In the genomic region with DNA sequence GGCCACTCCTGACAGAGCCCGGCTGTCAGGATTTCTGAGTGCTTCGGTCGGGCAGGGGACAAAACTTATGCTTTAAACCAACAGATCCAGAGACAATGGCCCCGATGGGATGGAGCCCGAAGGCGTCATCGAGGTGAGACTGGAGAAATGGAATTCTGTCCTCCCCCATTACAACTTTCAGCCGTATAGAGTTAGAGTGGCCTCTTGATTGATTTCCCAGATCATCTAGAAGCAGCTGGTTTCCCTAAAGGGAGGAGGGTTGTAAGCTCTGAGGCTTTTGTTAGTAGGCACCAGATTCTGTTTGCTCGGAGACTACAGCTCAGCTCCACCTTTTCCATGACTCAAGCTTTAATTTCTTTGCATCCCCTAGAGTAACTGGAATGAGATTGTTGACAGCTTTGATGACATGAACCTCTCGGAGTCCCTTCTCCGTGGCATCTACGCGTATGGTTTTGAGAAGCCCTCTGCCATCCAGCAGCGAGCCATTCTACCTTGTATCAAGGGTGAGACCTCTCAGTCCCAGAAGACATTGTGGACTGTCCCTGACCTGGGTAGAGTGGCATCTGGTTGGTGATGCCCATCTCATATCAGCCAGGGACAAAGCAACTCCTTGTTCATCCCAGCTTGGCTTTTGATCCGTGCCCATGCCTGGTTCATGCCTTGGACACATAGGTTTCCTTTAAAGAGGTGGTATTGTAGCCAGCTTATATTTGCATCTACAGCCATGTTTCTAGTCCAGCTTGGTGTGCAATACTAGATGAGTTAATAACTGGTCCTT, we compare ENCODE assay signal across 1 cellular context.
TF ChIP-seq lines count a peak whose summit lies in the region.

No MANE protein-coding gene starts in this region.

TF ChIP-seq in GM23338, 12 proteins besides CTCF, POLR2A, EP300 and RAD21 (continued from another document):
- no peak for TF ChIP-seq STAT1 (IDR thresholded peaks at IDR 0.05; ENCODE audit: unreplicated experiment)
- no peak; the same call in 1 of the 2 replicates for TF ChIP-seq POLR2AphosphoS5 (IDR thresholded peaks at IDR 0.05; ENCODE audit: low read depth)
- TF ChIP-seq ZNF114 (CRISPR knock-in tag; IDR thresholded peaks at IDR 0.05), result no peak
- TF ChIP-seq, protein P1, sequence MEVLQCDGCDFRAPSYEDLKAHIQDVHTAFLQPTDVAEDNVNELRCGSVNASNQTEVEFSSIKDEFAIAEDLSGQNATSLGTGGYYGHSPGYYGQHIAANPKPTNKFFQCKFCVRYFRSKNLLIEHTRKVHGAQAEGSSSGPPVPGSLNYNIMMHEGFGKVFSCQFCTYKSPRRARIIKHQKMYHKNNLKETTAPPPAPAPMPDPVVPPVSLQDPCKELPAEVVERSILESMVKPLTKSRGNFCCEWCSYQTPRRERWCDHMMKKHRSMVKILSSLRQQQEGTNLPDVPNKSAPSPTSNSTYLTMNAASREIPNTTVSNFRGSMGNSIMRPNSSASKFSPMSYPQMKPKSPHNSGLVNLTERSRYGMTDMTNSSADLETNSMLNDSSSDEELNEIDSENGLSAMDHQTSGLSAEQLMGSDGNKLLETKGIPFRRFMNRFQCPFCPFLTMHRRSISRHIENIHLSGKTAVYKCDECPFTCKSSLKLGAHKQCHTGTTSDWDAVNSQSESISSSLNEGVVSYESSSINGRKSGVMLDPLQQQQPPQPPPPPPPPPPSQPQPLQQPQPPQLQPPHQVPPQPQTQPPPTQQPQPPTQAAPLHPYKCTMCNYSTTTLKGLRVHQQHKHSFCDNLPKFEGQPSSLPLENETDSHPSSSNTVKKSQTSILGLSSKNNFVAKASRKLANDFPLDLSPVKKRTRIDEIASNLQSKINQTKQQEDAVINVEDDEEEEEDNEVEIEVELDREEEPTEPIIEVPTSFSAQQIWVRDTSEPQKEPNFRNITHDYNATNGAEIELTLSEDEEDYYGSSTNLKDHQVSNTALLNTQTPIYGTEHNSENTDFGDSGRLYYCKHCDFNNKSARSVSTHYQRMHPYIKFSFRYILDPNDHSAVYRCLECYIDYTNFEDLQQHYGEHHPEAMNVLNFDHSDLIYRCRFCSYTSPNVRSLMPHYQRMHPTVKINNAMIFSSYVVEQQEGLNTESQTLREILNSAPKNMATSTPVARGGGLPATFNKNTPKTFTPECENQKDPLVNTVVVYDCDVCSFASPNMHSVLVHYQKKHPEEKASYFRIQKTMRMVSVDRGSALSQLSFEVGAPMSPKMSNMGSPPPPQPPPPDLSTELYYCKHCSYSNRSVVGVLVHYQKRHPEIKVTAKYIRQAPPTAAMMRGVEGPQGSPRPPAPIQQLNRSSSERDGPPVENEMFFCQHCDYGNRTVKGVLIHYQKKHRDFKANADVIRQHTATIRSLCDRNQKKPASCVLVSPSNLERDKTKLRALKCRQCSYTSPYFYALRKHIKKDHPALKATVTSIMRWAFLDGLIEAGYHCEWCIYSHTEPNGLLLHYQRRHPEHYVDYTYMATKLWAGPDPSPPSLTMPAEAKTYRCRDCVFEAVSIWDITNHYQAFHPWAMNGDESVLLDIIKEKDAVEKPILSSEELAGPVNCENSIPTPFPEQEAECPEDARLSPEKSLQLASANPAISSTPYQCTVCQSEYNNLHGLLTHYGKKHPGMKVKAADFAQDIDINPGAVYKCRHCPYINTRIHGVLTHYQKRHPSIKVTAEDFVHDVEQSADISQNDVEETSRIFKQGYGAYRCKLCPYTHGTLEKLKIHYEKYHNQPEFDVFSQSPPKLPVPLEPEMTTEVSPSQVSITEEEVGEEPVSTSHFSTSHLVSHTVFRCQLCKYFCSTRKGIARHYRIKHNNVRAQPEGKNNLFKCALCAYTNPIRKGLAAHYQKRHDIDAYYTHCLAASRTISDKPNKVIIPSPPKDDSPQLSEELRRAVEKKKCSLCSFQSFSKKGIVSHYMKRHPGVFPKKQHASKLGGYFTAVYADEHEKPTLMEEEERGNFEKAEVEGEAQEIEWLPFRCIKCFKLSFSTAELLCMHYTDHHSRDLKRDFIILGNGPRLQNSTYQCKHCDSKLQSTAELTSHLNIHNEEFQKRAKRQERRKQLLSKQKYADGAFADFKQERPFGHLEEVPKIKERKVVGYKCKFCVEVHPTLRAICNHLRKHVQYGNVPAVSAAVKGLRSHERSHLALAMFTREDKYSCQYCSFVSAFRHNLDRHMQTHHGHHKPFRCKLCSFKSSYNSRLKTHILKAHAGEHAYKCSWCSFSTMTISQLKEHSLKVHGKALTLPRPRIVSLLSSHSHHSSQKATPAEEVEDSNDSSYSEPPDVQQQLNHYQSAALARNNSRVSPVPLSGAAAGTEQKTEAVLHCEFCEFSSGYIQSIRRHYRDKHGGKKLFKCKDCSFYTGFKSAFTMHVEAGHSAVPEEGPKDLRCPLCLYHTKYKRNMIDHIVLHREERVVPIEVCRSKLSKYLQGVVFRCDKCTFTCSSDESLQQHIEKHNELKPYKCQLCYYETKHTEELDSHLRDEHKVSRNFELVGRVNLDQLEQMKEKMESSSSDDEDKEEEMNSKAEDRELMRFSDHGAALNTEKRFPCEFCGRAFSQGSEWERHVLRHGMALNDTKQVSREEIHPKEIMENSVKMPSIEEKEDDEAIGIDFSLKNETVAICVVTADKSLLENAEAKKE (CRISPR knock-in tag; IDR thresholded peaks at IDR 0.05), result no peak
TF ChIP-seq in GM23338: peak in this region for 0.
